In genomic region chr2:88668862-88669261, GRCh38 we compare ENCODE assay signal across 9 cellular contexts.
"Had no signal": no experiment of that assay in that cellular context is flagged by ENCODE, and none has a peak within 500 bp of the region (broad histone marks: within the 10 kb centered on the region; RNA-seq: fewer than 3 reads in every experiment).

No MANE protein-coding gene starts in this region.

- FAIRE-seq: RCC 7860 had no signal

- DNase-seq: activated CD8-positive, alpha-beta memory T cell treated with anti-CD3 and anti-CD28 coated beads, Interleukin-2, amount 50 U/mL, for 48 hours; activated effector memory CD4-positive, alpha-beta T cell treated with anti-CD3 and anti-CD28 coated beads, Interleukin-2, amount 50 U/mL, for 16 hours; activated T-cell treated with anti-CD3 and anti-CD28 coated beads, Interleukin-2, amount 50 U/mL, for 1 hour; NCI-H1436 treated with DMSO at 0.1 percent for 48 hours had no signal

- H3K27ac Mint-ChIP-seq: activated CD8-positive, alpha-beta T cell treated with anti-CD3 and anti-CD28 coated beads, Interleukin-2, amount 10 ng/mL, durations not matched to agents 7 days and 5 days; activated naive CD8-positive, alpha-beta T cell treated with anti-CD3 and anti-CD28 coated beads for 36 hours; T-helper 1 cell treated with Interleukin-12 subunit alpha and Interleukin-12 subunit beta and Interleukin-4 antibody, amounts not matched to agents 30 μg/mL and 1 μg/mL, for 36 hours had no signal

- H3K4me3 Mint-ChIP-seq: activated CD8-positive, alpha-beta T cell treated with anti-CD3 and anti-CD28 coated beads, Interleukin-2, amount 10 ng/mL, durations not matched to agents 7 days and 5 days; activated naive CD8-positive, alpha-beta T cell treated with anti-CD3 and anti-CD28 coated beads for 36 hours; T-helper 1 cell treated with Interleukin-12 subunit alpha and Interleukin-12 subunit beta and Interleukin-4 antibody, amounts not matched to agents 30 μg/mL and 1 μg/mL, for 36 hours had no signal

- H3K4me1 Mint-ChIP-seq: activated naive CD8-positive, alpha-beta T cell treated with anti-CD3 and anti-CD28 coated beads for 36 hours had no signal

- H3K9me3 Mint-ChIP-seq: activated naive CD8-positive, alpha-beta T cell treated with anti-CD3 and anti-CD28 coated beads for 36 hours; T-helper 1 cell treated with Interleukin-12 subunit alpha and Interleukin-12 subunit beta and Interleukin-4 antibody, amounts not matched to agents 30 μg/mL and 1 μg/mL, for 36 hours had no signal

- H3K36me3 Mint-ChIP-seq: activated naive CD8-positive, alpha-beta T cell treated with anti-CD3 and anti-CD28 coated beads for 36 hours had no signal

- ATAC-seq: activated CD4-positive, CD25-positive, alpha-beta regulatory T cell treated with anti-CD3 and anti-CD28 coated beads, Interleukin-2, amount 50 U/mL, for 24 hours had no signal
